ENCODE assay signal across 2 cellular contexts in the genomic region with DNA sequence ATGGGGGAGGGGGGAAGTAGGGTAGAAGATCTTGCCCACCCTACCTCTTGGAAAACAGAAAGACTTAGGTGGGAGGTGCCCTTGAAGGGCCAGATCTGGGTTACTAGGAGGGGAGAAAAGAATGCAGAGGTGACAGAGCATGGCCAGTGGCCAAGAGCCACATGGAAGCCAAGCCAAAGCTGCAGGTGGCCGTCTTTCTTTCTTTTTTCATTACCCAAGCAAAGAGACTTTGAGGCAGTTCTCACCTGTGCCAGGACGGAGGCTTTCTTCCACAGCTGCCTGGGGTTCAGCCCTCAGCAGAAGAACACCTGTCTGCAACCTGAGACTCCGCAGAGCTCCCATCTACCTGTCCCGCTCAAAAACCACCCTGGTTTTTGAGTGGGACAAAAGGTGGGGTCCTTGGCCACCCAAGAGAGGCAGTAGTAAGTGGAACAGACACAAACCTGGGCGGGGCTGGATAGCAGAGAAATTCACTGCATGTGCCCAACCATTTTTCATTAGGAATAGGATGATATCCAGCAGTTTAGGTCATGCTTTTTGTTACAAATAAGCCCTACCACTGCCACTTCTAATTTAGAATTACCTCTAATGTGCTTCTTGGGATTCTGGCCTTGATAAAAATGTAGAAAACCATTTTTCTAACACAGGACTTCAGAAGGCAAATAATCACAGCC.
TF ChIP-seq lines count a peak whose summit lies in the region.

No MANE protein-coding gene starts in this region.

TF ChIP-seq in IMR-90, 13 proteins besides CTCF, POLR2A, EP300 and RAD21:
- TF ChIP-seq, protein P1, sequence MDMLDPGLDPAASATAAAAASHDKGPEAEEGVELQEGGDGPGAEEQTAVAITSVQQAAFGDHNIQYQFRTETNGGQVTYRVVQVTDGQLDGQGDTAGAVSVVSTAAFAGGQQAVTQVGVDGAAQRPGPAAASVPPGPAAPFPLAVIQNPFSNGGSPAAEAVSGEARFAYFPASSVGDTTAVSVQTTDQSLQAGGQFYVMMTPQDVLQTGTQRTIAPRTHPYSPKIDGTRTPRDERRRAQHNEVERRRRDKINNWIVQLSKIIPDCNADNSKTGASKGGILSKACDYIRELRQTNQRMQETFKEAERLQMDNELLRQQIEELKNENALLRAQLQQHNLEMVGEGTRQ (IDR thresholded peaks at IDR 0.05; ENCODE audit: low read depth, low read length) = no peak
- no peak for TF ChIP-seq RFX5 (IDR thresholded peaks at IDR 0.05; ENCODE audit: low read depth, low read length)
- no peak for TF ChIP-seq BHLHE40 (IDR thresholded peaks at IDR 0.05; ENCODE audit: low read depth, low read length)
- TF ChIP-seq MXI1 (IDR thresholded peaks at IDR 0.05; ENCODE audit: borderline replicate concordance, low read depth, low read length) = no peak
- no peak for TF ChIP-seq RCOR1 (IDR thresholded peaks at IDR 0.05; ENCODE audit: insufficient replicate concordance, low read length)
- TF ChIP-seq, protein P2, sequence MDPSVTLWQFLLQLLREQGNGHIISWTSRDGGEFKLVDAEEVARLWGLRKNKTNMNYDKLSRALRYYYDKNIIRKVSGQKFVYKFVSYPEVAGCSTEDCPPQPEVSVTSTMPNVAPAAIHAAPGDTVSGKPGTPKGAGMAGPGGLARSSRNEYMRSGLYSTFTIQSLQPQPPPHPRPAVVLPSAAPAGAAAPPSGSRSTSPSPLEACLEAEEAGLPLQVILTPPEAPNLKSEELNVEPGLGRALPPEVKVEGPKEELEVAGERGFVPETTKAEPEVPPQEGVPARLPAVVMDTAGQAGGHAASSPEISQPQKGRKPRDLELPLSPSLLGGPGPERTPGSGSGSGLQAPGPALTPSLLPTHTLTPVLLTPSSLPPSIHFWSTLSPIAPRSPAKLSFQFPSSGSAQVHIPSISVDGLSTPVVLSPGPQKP (IDR thresholded peaks at IDR 0.05; ENCODE audit: borderline replicate concordance, low read depth, low read length) = no peak
- TF ChIP-seq NFE2L2 (IDR thresholded peaks at IDR 0.05; ENCODE audit: low read depth, low read length) = no peak
TF ChIP-seq in IMR-90: peak in this region for 0.

TF ChIP-seq in H1, 55 proteins besides CTCF, POLR2A, EP300 and RAD21:
- TF ChIP-seq SP1 (IDR thresholded peaks at IDR 0.05; ENCODE audit: low read depth, low read length) (no peak), CREB1 (IDR thresholded peaks at IDR 0.05) (no peak), SIN3A (conservative IDR thresholded peaks at IDR 0.05 in 1 of 2, IDR thresholded peaks at IDR 0.05 in 1 of 2; ENCODE audit: low read depth in 1 of 2, low read length in 2 of 2) (no peak), BACH1 (IDR thresholded peaks at IDR 0.05; ENCODE audit: low read length) (no peak), GABPA (IDR thresholded peaks at IDR 0.05; ENCODE audit: borderline replicate concordance, insufficient read depth, low read length) (no peak)
- TF ChIP-seq, protein P3, sequence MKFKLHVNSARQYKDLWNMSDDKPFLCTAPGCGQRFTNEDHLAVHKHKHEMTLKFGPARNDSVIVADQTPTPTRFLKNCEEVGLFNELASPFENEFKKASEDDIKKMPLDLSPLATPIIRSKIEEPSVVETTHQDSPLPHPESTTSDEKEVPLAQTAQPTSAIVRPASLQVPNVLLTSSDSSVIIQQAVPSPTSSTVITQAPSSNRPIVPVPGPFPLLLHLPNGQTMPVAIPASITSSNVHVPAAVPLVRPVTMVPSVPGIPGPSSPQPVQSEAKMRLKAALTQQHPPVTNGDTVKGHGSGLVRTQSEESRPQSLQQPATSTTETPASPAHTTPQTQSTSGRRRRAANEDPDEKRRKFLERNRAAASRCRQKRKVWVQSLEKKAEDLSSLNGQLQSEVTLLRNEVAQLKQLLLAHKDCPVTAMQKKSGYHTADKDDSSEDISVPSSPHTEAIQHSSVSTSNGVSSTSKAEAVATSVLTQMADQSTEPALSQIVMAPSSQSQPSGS (IDR thresholded peaks at IDR 0.05; ENCODE audit: low read length) = no peak
- TF ChIP-seq, protein P4, sequence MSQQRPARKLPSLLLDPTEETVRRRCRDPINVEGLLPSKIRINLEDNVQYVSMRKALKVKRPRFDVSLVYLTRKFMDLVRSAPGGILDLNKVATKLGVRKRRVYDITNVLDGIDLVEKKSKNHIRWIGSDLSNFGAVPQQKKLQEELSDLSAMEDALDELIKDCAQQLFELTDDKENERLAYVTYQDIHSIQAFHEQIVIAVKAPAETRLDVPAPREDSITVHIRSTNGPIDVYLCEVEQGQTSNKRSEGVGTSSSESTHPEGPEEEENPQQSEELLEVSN (IDR thresholded peaks at IDR 0.05) = peak; percentile 64; the same call in 1 of the 2 replicates
- TF ChIP-seq, protein P5, sequence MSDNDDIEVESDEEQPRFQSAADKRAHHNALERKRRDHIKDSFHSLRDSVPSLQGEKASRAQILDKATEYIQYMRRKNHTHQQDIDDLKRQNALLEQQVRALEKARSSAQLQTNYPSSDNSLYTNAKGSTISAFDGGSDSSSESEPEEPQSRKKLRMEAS (IDR thresholded peaks at IDR 0.05) = peak; percentile 64; the same call in 1 of the 2 replicates
TF ChIP-seq in H1: peak in this region for 2.
